In the genomic region with DNA sequence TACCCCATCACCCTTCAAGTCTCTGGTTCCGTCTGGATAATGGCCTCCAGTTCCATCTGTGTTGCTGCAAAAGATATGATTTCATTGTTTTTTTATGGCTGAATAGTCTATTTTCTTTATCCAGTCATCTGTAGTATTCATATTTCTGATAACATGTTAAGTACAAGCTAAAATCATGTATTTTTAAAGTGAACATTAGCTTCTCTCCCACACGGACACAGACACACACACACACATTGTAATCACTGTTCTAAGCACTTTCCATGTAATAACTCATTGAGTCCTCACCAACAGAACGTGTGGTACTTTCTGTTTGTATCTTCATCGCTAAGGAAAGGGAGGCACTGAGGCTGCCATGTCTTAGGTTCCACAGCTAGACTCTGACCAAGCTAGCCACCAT, we compare ENCODE assay signal across 1 cellular context.
TF ChIP-seq lines count a peak whose summit lies in the region.

No MANE protein-coding gene starts in this region.

TF ChIP-seq in HepG2, 621 proteins besides CTCF, POLR2A, EP300 and RAD21:
- TF ChIP-seq SAP130 (CRISPR knock-in tag; IDR thresholded peaks at IDR 0.05; ENCODE audit: low read depth) (no peak), PRMT3 (CRISPR knock-in tag; IDR thresholded peaks at IDR 0.05; ENCODE audit: borderline replicate concordance, low read depth) (no peak), CBFB (CRISPR knock-in tag; IDR thresholded peaks at IDR 0.05) (no peak)
